In the genomic region with DNA sequence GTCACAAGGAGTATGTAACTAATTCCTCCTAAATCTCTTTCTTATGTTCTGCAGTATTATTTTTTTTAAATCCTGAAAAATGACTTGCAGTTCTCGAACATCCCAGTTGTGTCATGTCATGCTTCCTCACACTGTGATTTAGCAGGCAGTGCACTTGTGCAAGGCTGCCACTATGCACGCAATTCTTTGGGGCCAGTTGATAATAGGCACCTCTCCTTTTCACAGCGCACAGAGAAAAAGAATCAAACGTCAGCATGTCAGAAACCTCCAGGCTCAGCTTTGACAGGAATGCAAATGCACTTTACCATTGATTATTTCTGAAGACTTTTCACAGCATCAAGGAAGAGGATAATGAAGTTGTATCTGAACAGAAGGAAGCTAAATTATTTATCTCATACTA, we compare ENCODE assay signal across 21 cellular contexts.
"Had no signal": no experiment of that assay in that cellular context is flagged by ENCODE, and none has a peak within 500 bp of the region (broad histone marks: within the 10 kb centered on the region; RNA-seq: fewer than 3 reads in every experiment).

No MANE protein-coding gene starts in this region.

- FAIRE-seq: endothelial cell of umbilical vein, urothelium cell line had no signal

- H3K4me2 ChIP-seq: smooth muscle cell had no signal

- H3K27me3 ChIP-seq: colonic mucosa, suprapubic skin, thyroid gland had no signal

- ATAC-seq: heart left ventricle; left colon; left ventricle myocardium superior; natural killer cell treated with Interleukin-12 subunit alpha and Interleukin-12 subunit beta and Interleukin-15 and Interleukin-18, amount 100 ng/mL, for 72 hours; right cardiac atrium; stimulated activated naive CD8-positive, alpha-beta T cell treated with anti-CD3 and anti-CD28 coated beads, Interleukin-15, Interleukin-2, amounts not matched to agents 100 U/mL and 50 U/mL, for 24 hours had no signal

- H3K27ac ChIP-seq: colonic mucosa, heart left ventricle, suprapubic skin, thyroid gland had no signal

- H3K4me3 ChIP-seq: colonic mucosa, heart left ventricle, lung, smooth muscle cell, suprapubic skin, thyroid gland had no signal

- H3K36me3 ChIP-seq: colonic mucosa, heart left ventricle, suprapubic skin, thyroid gland had no signal

- DNase-seq: colonic mucosa; dermis blood vessel endothelial cell; endodermal cell; erythroblast; foreskin melanocyte; heart left ventricle; hippocampal formation; left colon; left ventricle myocardium superior; mesenchymal stem cell; midbrain; right cardiac atrium; stimulated activated CD4-positive, alpha-beta T cell treated with anti-CD3 and anti-CD28 coated beads, Interleukin-2, amount 100 ng/mL, for 48 hours; stimulated activated naive CD8-positive, alpha-beta T cell treated with anti-CD3 and anti-CD28 coated beads, Interleukin-15, Interleukin-2, amounts not matched to agents 100 U/mL and 50 U/mL, for 24 hours; thyroid gland had no signal

- H3K4me1 ChIP-seq: colonic mucosa, heart left ventricle, suprapubic skin, thyroid gland had no signal

- H3K9me3 ChIP-seq: colonic mucosa, heart left ventricle, suprapubic skin, thyroid gland had no signal
